21 cellular contexts compared by ENCODE assay signal in the genomic region with DNA sequence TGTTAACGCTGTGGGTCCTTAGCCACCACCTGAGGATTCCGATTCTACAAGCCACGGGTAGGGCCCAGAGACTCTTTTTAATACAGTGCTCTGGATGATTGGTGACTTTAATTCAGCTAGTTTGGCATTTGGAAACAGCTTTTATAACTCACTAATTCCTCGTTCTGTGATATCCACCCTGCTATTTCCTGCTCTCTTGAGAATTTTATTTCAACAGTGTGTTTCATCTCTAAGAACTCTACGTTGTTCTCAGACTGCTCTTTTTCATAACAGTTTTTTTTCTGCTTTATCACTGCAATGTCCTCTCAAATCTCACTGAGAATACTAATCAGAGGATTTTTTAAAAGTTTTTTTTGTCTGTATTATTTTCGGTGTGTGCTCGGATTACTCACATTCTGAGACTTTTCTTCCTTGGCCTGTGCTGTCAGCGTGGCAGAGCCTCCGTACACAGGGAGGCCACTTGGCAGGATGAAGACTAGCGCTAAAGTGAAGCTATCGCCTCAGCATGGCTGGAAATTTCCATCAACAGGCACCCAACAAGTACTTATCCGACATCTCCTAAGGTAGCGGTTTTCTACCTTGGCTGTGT. TPM values are rescaled to one million over a fixed set of nuclear protein-coding genes. Genes with fewer than 3 reads are reported as not detected.
A peak's percentile ranks its signal among the peaks of the same experiment; 100 is the strongest.
DNase-seq lines count a peak whose midpoint lies in the region; ATAC-seq, FAIRE-seq and TF ChIP-seq lines count a peak whose summit lies in the region.
"Had no signal": no experiment of that assay in that cellular context is flagged by ENCODE, and none has a peak within 500 bp of the region (broad histone marks: within the 10 kb centered on the region; RNA-seq: fewer than 3 reads in every experiment).

No MANE protein-coding gene starts in this region.

- in situ Hi-C loops in transverse colon (cut with MboI; ENCODE audit: low pct_ligation_motif_present in 1 of 4, low pct_unique_long_range_greater_than_20kb in 1 of 4, low sequenced_read_pairs in 3 of 4) (no loop called here), HepG2 (cut with HindIII; ENCODE audit: extremely low pct_ligation_motif_present, low pct_unique_long_range_greater_than_20kb) (no loop called here)

- no peaks in the 10 kb centered on the region for H4K20me1 ChIP-seq in HepG2 (ENCODE audit: insufficient read depth, low read length)

- H3K4me1 ChIP-seq in ascending aorta (peaks cover 6 to 31% of the 10 kb centered on the region in 2 donors), transverse colon (peaks cover 5 to 42% (median 19%) of the 10 kb centered on the region in 4 donors), HepG2 (ENCODE audit: insufficient read depth, low read length) (no peaks in the 10 kb centered on the region)

- no peaks in the 10 kb centered on the region for H3K9me3 Mint-ChIP-seq in nephron
- H3K9me3 Mint-ChIP-seq: activated naive CD8-positive, alpha-beta T cell treated with anti-CD3 and anti-CD28 coated beads for 36 hours; effector memory CD8-positive, alpha-beta T cell; naive thymus-derived CD4-positive, alpha-beta T cell had no signal

- no peak overlapping the region for H2AFZ ChIP-seq in HepG2 (ENCODE audit: low read length)

- TF ChIP-seq CTCF in ascending aorta (IDR thresholded peaks at IDR 0.05), result no peak
- TF ChIP-seq CTCF in nephron (IDR thresholded peaks at IDR 0.05; ENCODE audit: unreplicated experiment in 3 of 3), result no peak
- no peak for TF ChIP-seq CTCF in transverse colon (IDR thresholded peaks at IDR 0.05)
- TF ChIP-seq CTCF in HepG2 (CRISPR knock-in tag; IDR thresholded peaks at IDR 0.05), result no peak

- 58 to 60% methylated on average over 8 to 13 of the region's 13 CpGs for WGBS in transverse colon (ENCODE audit: low coverage in 1 of 2), 2 donors
- WGBS in HepG2 (ENCODE audit: low lambda C conversion rate), result 29% methylated on average over 13 of the region's 13 CpGs

- CTCF ChIA-PET in HepG2 (lab: Yijun Ruan, JAX; ENCODE audit: low intra/inter-chr PET ratio, low total read pairs), result no interaction called here

- DNase-seq in ascending aorta (ENCODE audit: low spot score in 2 of 2) (no peak), Right ventricle myocardium superior (no peak), transverse colon (no peak), AG08395 (ENCODE audit: low spot score) (no peak), HepG2 (ENCODE audit: low spot score) (no peak)
- DNase-seq in stimulated activated CD4-positive, alpha-beta T cell treated with anti-CD3 and anti-CD28 coated beads, Interleukin-12 subunit alpha, Interleukin-12 subunit beta, amount 100 ng/mL, for 4 hours, result no peak
- DNase-seq: activated CD4-positive, alpha-beta T cell treated with anti-CD3 and anti-CD28 coated beads, Interleukin-2, amount 50 U/mL, for 4 hours; activated naive CD8-positive, alpha-beta T cell treated with anti-CD3 and anti-CD28 coated beads for 36 hours; activated T-cell treated with anti-CD3 and anti-CD28 coated beads, Interleukin-2, amount 50 U/mL, for 1 hour; AML-193; effector memory CD8-positive, alpha-beta T cell; foreskin keratinocyte; naive thymus-derived CD4-positive, alpha-beta T cell; NCI-H1436 treated with DMSO at 0.1 percent for 48 hours; NCI-H2227 treated with DMSO at 0.1 percent for 48 hours; RPMI8226; stimulated activated CD4-positive, alpha-beta T cell treated with anti-CD3 and anti-CD28 coated beads, Interleukin-15, amount 100 ng/mL, for 24 hours; stimulated activated naive CD8-positive, alpha-beta T cell treated with anti-CD3 and anti-CD28 coated beads, Interleukin-15, Interleukin-2, amounts not matched to agents 100 U/mL and 50 U/mL, for 24 hours had no signal

- POLR2A ChIA-PET in HepG2 (lab: Yijun Ruan, JAX), result no interaction called here

- no TSS peak for BruUV-seq in HepG2 (replicated peaks; lab: Mats Ljungman, UMichigan)

- TF ChIP-seq POLR2A in transverse colon (IDR thresholded peaks at IDR 0.05), result no peak
- no peak for TF ChIP-seq POLR2A in HepG2 (IDR thresholded peaks at IDR 0.05; ENCODE audit: insufficient read depth in 1 of 2, low read depth in 2 of 2, low read length in 2 of 2)

- H3K4me3 Mint-ChIP-seq in nephron, result peak overlapping the region in 1 of 3 experiments; percentile 25
- H3K4me3 Mint-ChIP-seq: activated naive CD8-positive, alpha-beta T cell treated with anti-CD3 and anti-CD28 coated beads for 36 hours; effector memory CD8-positive, alpha-beta T cell; naive thymus-derived CD4-positive, alpha-beta T cell had no signal

- no peak overlapping the region for H3K9ac ChIP-seq in HepG2 (ENCODE audit: insufficient read depth, low read depth, low read length)

- no peak for FAIRE-seq in HepG2 (lab: Jason Lieb, UNC)

- TF ChIP-seq EP300 in transverse colon (IDR thresholded peaks at IDR 0.05; ENCODE audit: low read depth), result no peak
- TF ChIP-seq EP300 in HepG2 (IDR thresholded peaks at IDR 0.05; ENCODE audit: low read depth in 2 of 2, low read length in 2 of 2), result no peak
- no peak for TF ChIP-seq EP300 in HepG2 (CRISPR knock-in tag; IDR thresholded peaks at IDR 0.05; ENCODE audit: borderline replicate concordance)

- ATAC-seq in Right ventricle myocardium superior (ENCODE audit: poor library complexity) (peak; percentile 73), GM19023 (IDR thresholded peaks at IDR 0.05; ENCODE audit: unreplicated experiment) (no peak), HepG2 (no peak)
- ATAC-seq: effector memory CD8-positive, alpha-beta T cell; foreskin keratinocyte; naive thymus-derived CD4-positive, alpha-beta T cell; stimulated activated naive CD8-positive, alpha-beta T cell treated with anti-CD3 and anti-CD28 coated beads, Interleukin-15, Interleukin-2, amounts not matched to agents 100 U/mL and 50 U/mL, for 24 hours had no signal

- H3K27ac ChIP-seq in ascending aorta (peak overlapping the region; percentile 76 to 81), transverse colon (peak overlapping the region; percentile 38 to 73 (median 64)), HepG2 (ENCODE audit: extremely low read length, insufficient read depth, low read length) (no peak overlapping the region)
- H3K27ac ChIP-seq: foreskin keratinocyte had no signal

- intact Hi-C loops in ascending aorta (cut with DNase I), result loop anchor here (1.0 kb wide), 1 partner anchor 59 kb away; the partner anchor contains the start of gene NEO1
- intact Hi-C loops in Right ventricle myocardium superior (cut with DNase I), result no loop called here
- intact Hi-C loops in transverse colon (cut with DNase I; ENCODE audit: low total_unique reads), result no loop called here
- intact Hi-C loops in HepG2 (cut with micrococcal nuclease; ENCODE audit: unreplicated experiment), result no loop called here

- no peaks in the 10 kb centered on the region for H3K36me3 ChIP-seq in ascending aorta
- H3K36me3 ChIP-seq in transverse colon, result no peaks in the 10 kb centered on the region
- no peaks in the 10 kb centered on the region for H3K36me3 ChIP-seq in HepG2 (replicated peaks in 1 of 2; ENCODE audit: control insufficient read depth in 1 of 2, insufficient read depth in 2 of 2, low read length in 2 of 2)

- peak overlapping the region; percentile 80 to 97 (median 95) for H3K27ac Mint-ChIP-seq in nephron
- H3K27ac Mint-ChIP-seq: activated naive CD8-positive, alpha-beta T cell treated with anti-CD3 and anti-CD28 coated beads for 36 hours; effector memory CD8-positive, alpha-beta T cell; naive thymus-derived CD4-positive, alpha-beta T cell; progenitor cell of endocrine pancreas had no signal

- peaks cover 5% of the 10 kb centered on the region for H3K27me3 Mint-ChIP-seq in nephron (ENCODE audit: low read depth)
- H3K27me3 Mint-ChIP-seq: progenitor cell of endocrine pancreas had no signal

- no peaks in the 10 kb centered on the region for H3K36me3 Mint-ChIP-seq in nephron (ENCODE audit: low read depth)
- H3K36me3 Mint-ChIP-seq: activated naive CD8-positive, alpha-beta T cell treated with anti-CD3 and anti-CD28 coated beads for 36 hours; naive thymus-derived CD4-positive, alpha-beta T cell had no signal

- H3K27me3 ChIP-seq in ascending aorta, result no peaks in the 10 kb centered on the region
- H3K27me3 ChIP-seq in transverse colon, result no peaks in the 10 kb centered on the region
- H3K27me3 ChIP-seq in HepG2 (ENCODE audit: control insufficient read depth in 1 of 2, insufficient read depth in 2 of 2, low read length in 2 of 2), result peaks cover 0 to 26% of the 10 kb centered on the region in 2 experiments; a peak in 3 of 5 replicates
- H3K27me3 ChIP-seq: foreskin keratinocyte had no signal

- no peak overlapping the region for H3K4me2 ChIP-seq in HepG2 (ENCODE audit: low read depth, low read length)

- H3K4me3 ChIP-seq in ascending aorta (peak overlapping the region in 1 of 2 donors; percentile 17), transverse colon (no peak overlapping the region), HepG2 (replicated peaks in 1 of 3; ENCODE audit: insufficient read depth in 1 of 3, low read depth in 2 of 3, low read length in 3 of 3) (no peak overlapping the region)

- no peaks in the 10 kb centered on the region for H3K79me2 ChIP-seq in HepG2 (ENCODE audit: insufficient read depth, low read length)

- H3K9me3 ChIP-seq in ascending aorta, result no peaks in the 10 kb centered on the region
- no peaks in the 10 kb centered on the region for H3K9me3 ChIP-seq in transverse colon
- H3K9me3 ChIP-seq in HepG2 (ENCODE audit: low read length), result no peaks in the 10 kb centered on the region

- H3K4me1 Mint-ChIP-seq in nephron, result peaks cover 45% of the 10 kb centered on the region
- H3K4me1 Mint-ChIP-seq: activated naive CD8-positive, alpha-beta T cell treated with anti-CD3 and anti-CD28 coated beads for 36 hours; naive thymus-derived CD4-positive, alpha-beta T cell had no signal

- TF ChIP-seq RAD21 in HepG2 (CRISPR knock-in tag; IDR thresholded peaks at IDR 0.05), result no peak

RNA-seq across cellular contexts. Expression of gene NEO1, which starts 59.4 kb away (rescaled TPM):
- total RNA-seq in ascending aorta (21.8 TPM), Right ventricle myocardium superior (11.1 TPM), transverse colon (100 to 1,000 TPM; 100 to 188 (median 135) TPM), HepG2 (2016; rRNA removed; fragmentation: Illumina TruSeq; extraction: Trizol) (10.0 and 11.0 TPM in 2 replicates)
- 1.2 and 3.5 TPM in 2 replicates for total RNA-seq in HepG2 (2016; cell fraction: cytosol; rRNA removed; fragmentation: Illumina TruSeq; extraction: Trizol; ENCODE audit: low read depth)
- total RNA-seq in HepG2 (2016; cell fraction: insoluble cytoplasmic fraction; rRNA removed; fragmentation: Illumina TruSeq; extraction: Trizol), result 6.9 and 13.6 TPM in 2 replicates
- 6.0 and 6.5 TPM in 2 replicates for total RNA-seq in HepG2 (2016; cell fraction: membrane; rRNA removed; fragmentation: Illumina TruSeq; extraction: Trizol)
- 19.6 and 20.3 TPM in 2 replicates for total RNA-seq in HepG2 (2016; cell fraction: nucleus; rRNA removed; fragmentation: Illumina TruSeq; extraction: Trizol)
- polyA plus RNA-seq in HepG2 (2011; rRNA removed), result 8.4 and 9.1 TPM in 2 replicates
- 9.5 and 9.7 TPM in 2 replicates for polyA plus RNA-seq in HepG2 (2011; cell fraction: cytosol; rRNA removed)
- polyA plus RNA-seq in HepG2 (2011; cell fraction: nucleus; rRNA removed), result 8.3 and 9.8 TPM in 2 replicates
- 10.0 and 15.1 TPM in 2 replicates for polyA plus RNA-seq in HepG2 (2012)
- polyA plus RNA-seq in HepG2 (2016; cell fraction: cytosol; fragmentation: Illumina TruSeq; extraction: Trizol; ENCODE audit: low read depth), result 0.67 and 1.0 TPM in 2 replicates
- 4.7 and 7.6 TPM in 2 replicates for polyA plus RNA-seq in HepG2 (2016; cell fraction: insoluble cytoplasmic fraction; fragmentation: Illumina TruSeq; extraction: Trizol; ENCODE audit: low read depth)
- 2.4 and 2.6 TPM in 2 replicates for polyA plus RNA-seq in HepG2 (2016; cell fraction: membrane; fragmentation: Illumina TruSeq; extraction: Trizol; ENCODE audit: low read depth)
- 14.1 and 15.2 TPM in 2 replicates for polyA plus RNA-seq in HepG2 (2016; cell fraction: nucleus; fragmentation: Illumina TruSeq; extraction: Trizol; ENCODE audit: insufficient read depth, low read depth)
- 17.6 and 22.5 TPM in 2 replicates for polyA minus RNA-seq in HepG2 (2011; rRNA and poly(A)+ RNA removed; ENCODE audit: low replicate concordance)
- polyA minus RNA-seq in HepG2 (2011; cell fraction: cytosol; rRNA and poly(A)+ RNA removed), result 7.7 and 7.9 TPM in 2 replicates
- 14.0 and 27.7 TPM in 2 replicates for polyA minus RNA-seq in HepG2 (2011; cell fraction: nucleus; rRNA and poly(A)+ RNA removed)
